ENCODE assay signal across 8 cellular contexts in genomic region chr17:62478976-62479894, GRCh38. TPM values are rescaled to one million over a fixed set of nuclear protein-coding genes. Genes with fewer than 3 reads are reported as not detected.
DNase-seq lines count a peak whose midpoint lies in the region; ATAC-seq and TF ChIP-seq lines count a peak whose summit lies in the region.
"Not testable (repeated sequence)": the region's sequence is repeated elsewhere in the genome, so short reads cannot be mapped to it uniquely, and the experiment has no call there.

No MANE protein-coding gene starts in this region.

- not testable (repeated sequence) for H2AFZ ChIP-seq in ACC112 (ENCODE audit: low read length, unreplicated experiment)

- not testable (repeated sequence) for H3K27me3 ChIP-seq in ACC112 (ENCODE audit: insufficient read depth, low read length); duodenal mucosa (ENCODE audit: control insufficient read depth in 1 of 2, insufficient read depth in 2 of 2, low read length in 2 of 2); gastrocnemius medialis

- not testable (repeated sequence) for TF ChIP-seq POLR2A in gastrocnemius medialis (IDR thresholded peaks at IDR 0.05)

- peaks cover 56% of the 10 kb centered on the region for H3K79me2 ChIP-seq in ACC112 (ENCODE audit: control insufficient read depth, insufficient read depth, low read length, unreplicated experiment)

- TF ChIP-seq CTCF in gastrocnemius medialis (IDR thresholded peaks at IDR 0.05 in 4 of 5, conservative IDR thresholded peaks at IDR 0.05 in 1 of 5) = peak in 1 of 5 experiments; percentile 9

- not testable (repeated sequence) for H3K9me3 ChIP-seq in duodenal mucosa (ENCODE audit: control insufficient read depth in 1 of 2, low read length in 2 of 2); gastrocnemius medialis

- ATAC-seq in GM19023 (IDR thresholded peaks at IDR 0.05; ENCODE audit: unreplicated experiment) (peak; percentile 32), HG03025 (IDR thresholded peaks at IDR 0.05; ENCODE audit: low FRiP score, unreplicated experiment) (peak; percentile 31), gastrocnemius medialis (peak; percentile 57 to 69)

- not testable (repeated sequence) for H3K36me3 ChIP-seq in ACC112 (ENCODE audit: insufficient read depth, low read length); duodenal mucosa (ENCODE audit: control insufficient read depth in 1 of 2, insufficient read depth in 2 of 2, low read length in 2 of 2); gastrocnemius medialis

- in situ Hi-C loops in gastrocnemius medialis (cut with MboI; ENCODE audit: low sequenced_read_pairs in 4 of 4) = not testable (repeated sequence)

- H3K27ac ChIP-seq in ACC112 (ENCODE audit: low read depth, low read length) = peak overlapping the region; percentile 63
- peak overlapping the region; percentile 66 for H3K27ac ChIP-seq in duodenal mucosa (ENCODE audit: low read depth, low read length)
- peak overlapping the region; percentile 84 to 96 (median 90) for H3K27ac ChIP-seq in gastrocnemius medialis

- H3K9ac ChIP-seq in duodenal mucosa (ENCODE audit: low read depth in 1 of 2, low read length in 2 of 2) = peak overlapping the region; percentile 25 to 63

- intact Hi-C loops in gastrocnemius medialis (cut with DNase I; ENCODE audit: low total_unique reads) = loop anchor here (5.0 kb wide), 1 partner anchor 412 kb away; the partner anchor contains the start of gene MED13

- not testable (repeated sequence) for H3K4me1 ChIP-seq in ACC112 (ENCODE audit: control insufficient read depth, insufficient read depth, low read length, unreplicated experiment); duodenal mucosa (ENCODE audit: control insufficient read depth in 1 of 2, insufficient read depth in 2 of 2, low read length in 2 of 2)
- peaks cover 19 to 36% of the 10 kb centered on the region in 2 donors for H3K4me1 ChIP-seq in gastrocnemius medialis

- peak overlapping the region; percentile 82 for H3K4me3 ChIP-seq in ACC112 (ENCODE audit: low read depth, low read length)
- peak overlapping the region; percentile 58 to 60 for H3K4me3 ChIP-seq in duodenal mucosa (ENCODE audit: low read depth in 1 of 2, low read length in 2 of 2)
- H3K4me3 ChIP-seq in gastrocnemius medialis = peak overlapping the region; percentile 73 to 87 (median 80)

- peak; percentile 48 for DNase-seq in NCI-H82 (lab: John Stamatoyannopoulos, UW)
- peak; percentile 50 for DNase-seq in activated CD8-positive, alpha-beta memory T cell treated with anti-CD3 and anti-CD28 coated beads, Interleukin-2, amount 50 U/mL, for 4 hours
- peak; percentile 34 for DNase-seq in kidney tubule cell (ENCODE audit: low spot score)
- peak; percentile 8 to 13 for DNase-seq in gastrocnemius medialis

RNA-seq across cellular contexts. Expression of gene TLK2, which starts 0.6 kb away (rescaled TPM):
- total RNA-seq in gastrocnemius medialis = 10 to 100 TPM; 28.7 to 51.1 (median 47.3) TPM

RNA-seq across cellular contexts. Expression of gene METTL2A, which starts 55.5 kb away (rescaled TPM):
- total RNA-seq in gastrocnemius medialis = 10 to 100 TPM; 11.9 to 16.2 (median 12.5) TPM

Comparison
In these comparisons a context has a peak if more than half of its experiments do, and no peak if none do; other contexts are left out.
1. Peak in every context shown above with its lines: DNase-seq, ATAC-seq, H3K4me3 ChIP-seq and H3K27ac ChIP-seq.